28 cellular contexts compared by ENCODE assay signal in genomic region chr4:27930976-27931375, GRCh38.
"Had no signal": no experiment of that assay in that cellular context is flagged by ENCODE, and none has a peak within 500 bp of the region (broad histone marks: within the 10 kb centered on the region; RNA-seq: fewer than 3 reads in every experiment).

No MANE protein-coding gene starts in this region.

- DNase-seq: nephron progenitor cell; nucleus accumbens; pancreas; posterior cingulate gyrus; psoas muscle; right cardiac atrium; right lobe of liver; sigmoid colon; small intestine; stimulated activated CD4-positive, alpha-beta T cell treated with anti-CD3 and anti-CD28 coated beads, Interleukin-15, amount 100 ng/mL, for 24 hours; stimulated activated CD4-positive, alpha-beta T cell treated with anti-CD3 and anti-CD28 coated beads, Interleukin-2, amount 100 ng/mL, for 24 hours; stimulated activated CD4-positive, alpha-beta T cell treated with anti-CD3 and anti-CD28 coated beads, Interleukin-2, amount 100 ng/mL, for 48 hours; stimulated activated CD4-positive, alpha-beta T cell treated with anti-CD3 and anti-CD28 coated beads, Interleukin-4, amount 100 ng/mL, for 24 hours; stimulated activated naive B cell treated with anti-CD40 and anti-IgM and Interleukin-4, amounts not matched to agents 10 μg/mL and 1 μg/mL and 100 μg/mL, for 72 hours; stimulated activated naive CD4-positive, alpha-beta T cell treated with Interleukin-2 at 50 U/mL for 16 hours; stomach; thyroid gland; trophoblast cell; upper lobe of left lung had no signal

- ATAC-seq: natural killer cell treated with Interleukin-12 subunit alpha and Interleukin-12 subunit beta and Interleukin-15 and Interleukin-18, amount 100 ng/mL, for 72 hours; pancreas; psoas muscle; right cardiac atrium; right lobe of liver; stimulated activated effector memory CD8-positive, alpha-beta T cell treated with anti-CD3 and anti-CD28 coated beads, Interleukin-12 subunit alpha, Interleukin-12 subunit beta, amount 100 ng/mL, for 72 hours; stimulated activated naive B cell treated with anti-CD40 and anti-IgM and Interleukin-4, amounts not matched to agents 10 μg/mL and 1 μg/mL and 100 μg/mL, for 72 hours had no signal

- H3K36me3 Mint-ChIP-seq: stimulated activated effector memory CD8-positive, alpha-beta T cell treated with anti-CD3 and anti-CD28 coated beads, Interleukin-12 subunit alpha, Interleukin-12 subunit beta, amount 100 ng/mL, for 72 hours; stimulated activated naive B cell treated with anti-CD40 and anti-IgM and Interleukin-4, amounts not matched to agents 10 μg/mL and 1 μg/mL and 100 μg/mL, for 72 hours had no signal

- H3K4me3 Mint-ChIP-seq: natural killer cell treated with Interleukin-12 subunit alpha and Interleukin-12 subunit beta and Interleukin-15 and Interleukin-18, amount 100 ng/mL, for 72 hours; nephron progenitor cell; neural crest cell; stimulated activated effector memory CD8-positive, alpha-beta T cell treated with anti-CD3 and anti-CD28 coated beads, Interleukin-12 subunit alpha, Interleukin-12 subunit beta, amount 100 ng/mL, for 72 hours; stimulated activated naive B cell treated with anti-CD40 and anti-IgM and Interleukin-4, amounts not matched to agents 10 μg/mL and 1 μg/mL and 100 μg/mL, for 72 hours; stimulated activated naive CD8-positive, alpha-beta T cell treated with anti-CD3 and anti-CD28 coated beads, Interleukin-15, Interleukin-2, amounts not matched to agents 100 ng/mL and 50 ng/mL, for 24 hours had no signal

- H3K4me1 Mint-ChIP-seq: nephron progenitor cell; stimulated activated effector memory CD8-positive, alpha-beta T cell treated with anti-CD3 and anti-CD28 coated beads, Interleukin-12 subunit alpha, Interleukin-12 subunit beta, amount 100 ng/mL, for 72 hours; stimulated activated naive B cell treated with anti-CD40 and anti-IgM and Interleukin-4, amounts not matched to agents 10 μg/mL and 1 μg/mL and 100 μg/mL, for 72 hours had no signal

- H3K27ac ChIP-seq: neutrophil, pancreas, psoas muscle, right lobe of liver, sigmoid colon, stomach, thoracic aorta, thyroid gland, tibial nerve, upper lobe of left lung, vagina had no signal

- H3K27me3 Mint-ChIP-seq: natural killer cell treated with Interleukin-12 subunit alpha and Interleukin-12 subunit beta and Interleukin-15 and Interleukin-18, amount 100 ng/mL, for 72 hours; progenitor cell of endocrine pancreas; stimulated activated naive B cell treated with anti-CD40 and anti-IgM and Interleukin-4, amounts not matched to agents 10 μg/mL and 1 μg/mL and 100 μg/mL, for 72 hours; stimulated activated naive CD8-positive, alpha-beta T cell treated with anti-CD3 and anti-CD28 coated beads, Interleukin-15, Interleukin-2, amounts not matched to agents 100 ng/mL and 50 ng/mL, for 24 hours had no signal

- H3K4me3 ChIP-seq: pancreas, psoas muscle, right lobe of liver, sigmoid colon, stomach, thoracic aorta, thyroid gland, tibial nerve, upper lobe of left lung, vagina had no signal

- H3K9me3 Mint-ChIP-seq: nephron progenitor cell, neural crest cell had no signal
